Comparison of ENCODE assay signal across 8 cellular contexts in genomic region chr10:73625884-73626753, GRCh38. TPM values are rescaled to one million over a fixed set of nuclear protein-coding genes. Genes with fewer than 3 reads are reported as not detected.
DNase-seq lines count a peak whose midpoint lies in the region; ATAC-seq, FAIRE-seq and TF ChIP-seq lines count a peak whose summit lies in the region.

No MANE protein-coding gene starts in this region.

- H3K4me1 Mint-ChIP-seq in memory B cell = peaks cover 3% of the 10 kb centered on the region

- no peak overlapping the region for H3K23ac ChIP-seq in H1 (ENCODE audit: insufficient read length)

- H3K36me3 ChIP-seq in H1 (ENCODE audit: control insufficient read depth in 2 of 4, insufficient read depth in 4 of 4, low read length in 3 of 4) = no peaks in the 10 kb centered on the region

- FAIRE-seq in H1 (lab: Jason Lieb, UNC) = peak; percentile 81

- peak overlapping the region; percentile 81 for H3K18ac ChIP-seq in H1 (ENCODE audit: extremely low read depth, low read length)

- H4K8ac ChIP-seq in H1 (ENCODE audit: extremely low read depth, insufficient read depth, low read length) = peak overlapping the region; percentile 99

- no peak overlapping the region for H2BK120ac ChIP-seq in H1 (replicated peaks; ENCODE audit: low read depth, low read length)

- peak overlapping the region; percentile 96; the same call in 1 of the 2 replicates for H2BK12ac ChIP-seq in H1 (ENCODE audit: low read depth, low read length)

- H4K91ac ChIP-seq in H1 (replicated peaks; ENCODE audit: insufficient read length, low read length) = peak overlapping the region; percentile 58

- no peak overlapping the region for H3K4ac ChIP-seq in H1 (replicated peaks; ENCODE audit: insufficient read length, low read depth, low read length)

- peak overlapping the region; percentile 1 for H3K56ac ChIP-seq in H1 (replicated peaks; ENCODE audit: insufficient read length, low read depth, low read length)

- peak overlapping the region; percentile 34; the same call in 1 of the 2 replicates for H2AFZ ChIP-seq in H1 (ENCODE audit: low read length)

- 6% methylated on average over 40 of the region's 42 CpGs; no CpG with 5 or more reads in 1 of the 2 experiments for WGBS in H1 (ENCODE audit: extremely low coverage in 1 of 2, insufficient coverage in 1 of 2, insufficient read length in 1 of 2, insufficient replicate concordance in 2 of 2, low coverage in 1 of 2, low lambda C conversion rate in 2 of 2, missing lambda C conversion rate in 1 of 2), 2 experiments

- H3K36me3 Mint-ChIP-seq in memory B cell = no peaks in the 10 kb centered on the region

- CTCF ChIA-PET in H1 (lab: Charles Lee; ENCODE audit: partially characterized antibody) = interaction anchor here (1.5 to 6.8 kb wide), 4 partner anchors 17 to 97 kb away, joined by 3 to 29 read pairs (median 16); partner anchors contain the start of gene USP54

- peak overlapping the region; percentile 87 to 92 for H3K4me2 ChIP-seq in H1 (ENCODE audit: insufficient read depth in 1 of 2, low read depth in 2 of 2, low read length in 2 of 2)

- no peak overlapping the region for H3K14ac ChIP-seq in H1 (ENCODE audit: insufficient read length)

- peak overlapping the region; percentile 97 for H3K4me3 Mint-ChIP-seq in memory B cell

- peak overlapping the region; percentile 98 for H3K27ac Mint-ChIP-seq in memory B cell

- no peaks in the 10 kb centered on the region for H3K27me3 ChIP-seq in H1 (replicated peaks in 1 of 4; ENCODE audit: control insufficient read depth in 3 of 4, extremely low read depth in 1 of 4, insufficient read depth in 3 of 4, low read length in 3 of 4)

- DNase-seq in COLO668 (lab: John Stamatoyannopoulos, UW; ENCODE audit: unreplicated experiment) = peak; percentile 92
- DNase-seq in GM20000 (ENCODE audit: low spot score) = peak; percentile 94
- peak; percentile 86 for DNase-seq in HS-5 (ENCODE audit: low read depth)
- DNase-seq in NK-92 (lab: John Stamatoyannopoulos, UW; ENCODE audit: unreplicated experiment) = peak; percentile 71
- peak; percentile 85 to 88 for DNase-seq in activated CD8-positive, alpha-beta memory T cell treated with anti-CD3 and anti-CD28 coated beads for 4 hours (ENCODE audit: low read depth in 2 of 2)
- DNase-seq in H1 (ENCODE audit: low read depth in 1 of 2, low spot score in 2 of 2) = peak; percentile 86 to 91
- peak; percentile 83 to 86 for DNase-seq in memory B cell (ENCODE audit: low spot score in 2 of 2)
- peak; percentile 83 for DNase-seq in stimulated activated CD8-positive, alpha-beta memory T cell treated with anti-CD3 and anti-CD28 coated beads, Interleukin-12 subunit alpha, Interleukin-12 subunit beta, amount 100 ng/mL, for 1 hour (ENCODE audit: low read depth)

- peak in 1 of 2 experiments; percentile 56; a peak in 2 of 3 replicates for TF ChIP-seq POLR2A in H1 (IDR thresholded peaks at IDR 0.05; ENCODE audit: control extremely low read depth in 1 of 2, low read depth in 2 of 2, low read length in 2 of 2)

- peaks cover 0 to 30% of the 10 kb centered on the region in 2 experiments; a peak in 3 of 4 replicates for H3K79me2 ChIP-seq in H1 (ENCODE audit: control insufficient read depth in 1 of 2, insufficient read depth in 2 of 2, low read length in 2 of 2)

- ATAC-seq in memory B cell (ENCODE audit: low read depth) = peak; percentile 95

- POLR2A ChIA-PET in H1 (lab: Charles Lee; ENCODE audit: partially characterized antibody) = interaction anchor here (0.9 to 2.2 kb wide), 16 partner anchors 10 to 379 kb away, joined by 3 to 26 read pairs (median 5); partner anchors contain the start of genes DNAJC9 and USP54

- peak overlapping the region; percentile 93 to 100 (median 98) for H3K9ac ChIP-seq in H1 (replicated peaks in 1 of 4; ENCODE audit: extremely low read depth in 1 of 4, low read depth in 3 of 4, low read length in 3 of 4)

- TF ChIP-seq RAD21 in H1 (IDR thresholded peaks at IDR 0.05 in 1 of 2, conservative IDR thresholded peaks at IDR 0.05 in 1 of 2; ENCODE audit: low read depth in 2 of 2, low read length in 2 of 2) = no peak

- no peak for TF ChIP-seq EP300 in H1 (IDR thresholded peaks at IDR 0.05; ENCODE audit: borderline replicate concordance in 1 of 2, low read depth in 2 of 2, low read length in 2 of 2)

- H2AK5ac ChIP-seq in H1 (ENCODE audit: low read depth, low read length) = 0 out of 2 replicates have a peak overlapping the region, but pooled peaks have one; percentile 65

- peak overlapping the region; percentile 96 for H2BK5ac ChIP-seq in H1 (ENCODE audit: low read depth, low read length)

- peak overlapping the region; percentile 83 to 99 (median 98) for H3K4me3 ChIP-seq in H1 (ENCODE audit: extremely low read depth in 1 of 4, insufficient read depth in 2 of 4, low read depth in 3 of 4, low read length in 4 of 4)

- no peaks in the 10 kb centered on the region for H4K20me1 ChIP-seq in H1 (replicated peaks in 1 of 2; ENCODE audit: control insufficient read depth in 1 of 2, insufficient read depth in 2 of 2, low read length in 2 of 2)

- H2BK20ac ChIP-seq in H1 (ENCODE audit: low read length) = no peak overlapping the region

- no peaks in the 10 kb centered on the region for H3K9me3 Mint-ChIP-seq in memory B cell

- TF ChIP-seq CTCF in GM20000 (IDR thresholded peaks at IDR 0.05; ENCODE audit: extremely low read depth, missing control alignments) = no peak
- no peak for TF ChIP-seq CTCF in H1 (IDR thresholded peaks at IDR 0.05; ENCODE audit: control extremely low read depth in 1 of 3, insufficient read depth in 1 of 3, low read depth in 1 of 3, low read length in 3 of 3)

- no peaks in the 10 kb centered on the region for H3K27me3 Mint-ChIP-seq in memory B cell

- no peak overlapping the region; the same call in 1 of the 2 replicates for H2BK15ac ChIP-seq in H1 (ENCODE audit: low read length)

- H3K27ac ChIP-seq in H1 (ENCODE audit: low read depth, low read length) = peak overlapping the region; percentile 95

- peaks cover 5% of the 10 kb centered on the region; the same call in 1 of the 2 replicates for H3K23me2 ChIP-seq in H1 (ENCODE audit: low read depth, low read length)

- H3K9me3 ChIP-seq in H1 (ENCODE audit: insufficient read depth in 2 of 2, low read depth in 1 of 2, low read length in 1 of 2) = no peaks in the 10 kb centered on the region

- peaks cover 5% of the 10 kb centered on the region; the same call in 1 of the 2 replicates for H3K79me1 ChIP-seq in H1 (ENCODE audit: low read depth, low read length)

- peak overlapping the region; percentile 64 for H4K5ac ChIP-seq in H1 (ENCODE audit: insufficient read length, low read depth, low read length)

- no peaks in the 10 kb centered on the region; a peak in 1 of 7 replicates for H3K4me1 ChIP-seq in H1 (replicated peaks in 1 of 4; ENCODE audit: control insufficient read depth in 3 of 4, insufficient read depth in 4 of 4, low read length in 3 of 4)

TF ChIP-seq in H1, 55 proteins besides CTCF, POLR2A, EP300 and RAD21 (continues in another document):
- TF ChIP-seq RFX5 (IDR thresholded peaks at IDR 0.05; ENCODE audit: borderline replicate concordance, low read depth, low read length) = no peak
- no peak for TF ChIP-seq EZH2 (IDR thresholded peaks at IDR 0.05; ENCODE audit: low read depth, low read length, severe bottlenecking)
- peak; percentile 88; the same call in 1 of the 2 replicates for TF ChIP-seq ATF2 (IDR thresholded peaks at IDR 0.05; ENCODE audit: low read length)
- TF ChIP-seq HDAC6 (IDR thresholded peaks at IDR 0.05; ENCODE audit: low read depth, low read length) = no peak
- TF ChIP-seq BACH1 (IDR thresholded peaks at IDR 0.05; ENCODE audit: low read length) = peak; percentile 97
- TF ChIP-seq SUZ12 (IDR thresholded peaks at IDR 0.05; ENCODE audit: low read length) = no peak; the same call in 1 of the 2 replicates

RNA-seq across cellular contexts. Expression of gene MYOZ1, which starts 15.2 kb away (rescaled TPM):
- total RNA-seq in H1 (2021; fragmentation: NEBNext Ultra II Directional; extraction: Animal tissue kit (Norgen Biotek cat#: 25700)) = 2.6 and 2.7 TPM in 2 replicates
- 3.0 and 3.3 TPM in 2 replicates for polyA plus RNA-seq in H1 (2011; rRNA removed)
- polyA plus RNA-seq in H1 (2011; cell fraction: cytosol; rRNA removed) = 3.5 TPM
- 2.5 TPM for polyA plus RNA-seq in H1 (2011; cell fraction: nucleus; rRNA removed)
- polyA plus RNA-seq in H1 (2012, experiment 1 of 2) = 2.6 to 4.3 TPM (median 3.8 TPM) in 4 replicates
- polyA plus RNA-seq in H1 (2012, experiment 2 of 2) = 5.2 TPM
- 1.2 TPM for polyA plus RNA-seq in H1 (2013, experiment 1 of 2)
- polyA plus RNA-seq in H1 (2013, experiment 2 of 2) = 1.6 TPM
- 1.4 and 2.0 TPM in 2 replicates for polyA minus RNA-seq in H1 (2011; rRNA and poly(A)+ RNA removed)
- not detected for polyA minus RNA-seq in H1 (2011; cell fraction: cytosol; rRNA and poly(A)+ RNA removed)
- polyA minus RNA-seq in H1 (2011; cell fraction: nucleus; rRNA and poly(A)+ RNA removed) = 0.70 TPM

RNA-seq across cellular contexts. Expression of gene SYNPO2L, which starts 29.7 kb away (rescaled TPM):
- total RNA-seq in H1 (2021; fragmentation: NEBNext Ultra II Directional; extraction: Animal tissue kit (Norgen Biotek cat#: 25700)) = 0.11 and 0.19 TPM in 2 replicates
- 0.05 and 0.06 TPM in 2 replicates for polyA plus RNA-seq in H1 (2011; rRNA removed)
- 0.06 TPM for polyA plus RNA-seq in H1 (2011; cell fraction: cytosol; rRNA removed)
- polyA plus RNA-seq in H1 (2011; cell fraction: nucleus; rRNA removed) = 0.31 TPM
- polyA plus RNA-seq in H1 (2012, experiment 1 of 2) = 0.19 to 0.51 TPM (median 0.31 TPM) in 4 replicates
- 0.05 TPM for polyA plus RNA-seq in H1 (2012, experiment 2 of 2)
- 0.10 TPM for polyA plus RNA-seq in H1 (2013, experiment 1 of 2)
- 0.06 TPM for polyA plus RNA-seq in H1 (2013, experiment 2 of 2)
- 0.34 and 0.47 TPM in 2 replicates for polyA minus RNA-seq in H1 (2011; rRNA and poly(A)+ RNA removed)
- polyA minus RNA-seq in H1 (2011; cell fraction: cytosol; rRNA and poly(A)+ RNA removed) = 0.44 TPM
- 0.70 TPM for polyA minus RNA-seq in H1 (2011; cell fraction: nucleus; rRNA and poly(A)+ RNA removed)

RNA-seq across cellular contexts. Expression of gene USP54, which starts 35.0 kb away (rescaled TPM):
- 56.6 and 65.6 TPM in 2 replicates for total RNA-seq in H1 (2021; fragmentation: NEBNext Ultra II Directional; extraction: Animal tissue kit (Norgen Biotek cat#: 25700))
- 31.0 and 46.2 TPM in 2 replicates for polyA plus RNA-seq in H1 (2011; rRNA removed)
- 39.5 TPM for polyA plus RNA-seq in H1 (2011; cell fraction: cytosol; rRNA removed)
- polyA plus RNA-seq in H1 (2011; cell fraction: nucleus; rRNA removed) = 43.5 TPM
- polyA plus RNA-seq in H1 (2012, experiment 1 of 2) = 34.8 to 42.8 TPM (median 37.9 TPM) in 4 replicates
- 2.9 TPM for polyA plus RNA-seq in H1 (2012, experiment 2 of 2)
- polyA plus RNA-seq in H1 (2013, experiment 1 of 2) = 18.5 TPM
- 17.3 TPM for polyA plus RNA-seq in H1 (2013, experiment 2 of 2)
- polyA minus RNA-seq in H1 (2011; rRNA and poly(A)+ RNA removed) = 108 and 171 TPM in 2 replicates
- 41.7 TPM for polyA minus RNA-seq in H1 (2011; cell fraction: cytosol; rRNA and poly(A)+ RNA removed)
- polyA minus RNA-seq in H1 (2011; cell fraction: nucleus; rRNA and poly(A)+ RNA removed) = 64.5 TPM

Comparison
In these comparisons a context has a peak if more than half of its experiments do, and no peak if none do; other contexts are left out.
1. Peak in every context shown above with its lines: DNase-seq, ATAC-seq, H3K4me3 ChIP-seq and H3K27ac ChIP-seq.